Comparison of ENCODE assay signal across 31 cellular contexts in genomic region chr17:39935896-39936295, GRCh38. TPM values are rescaled to one million over a fixed set of nuclear protein-coding genes. Genes with fewer than 3 reads are reported as not detected.
DNase-seq lines count a peak whose midpoint lies in the region; ATAC-seq, FAIRE-seq and TF ChIP-seq lines count a peak whose summit lies in the region.
"Had no signal": no experiment of that assay in that cellular context is flagged by ENCODE, and none has a peak within 500 bp of the region (broad histone marks: within the 10 kb centered on the region; RNA-seq: fewer than 3 reads in every experiment).

No MANE protein-coding gene starts in this region.

- H2AFZ ChIP-seq in ACC112 (ENCODE audit: low read length, unreplicated experiment), result peak overlapping the region; percentile 68

- TF ChIP-seq POLR2A in GM12892 (IDR thresholded peaks at IDR 0.05; ENCODE audit: low read depth, low read length), result no peak

- peaks cover 7% of the 10 kb centered on the region for H3K4me1 Mint-ChIP-seq in T-helper 17 cell

- FAIRE-seq in GM12892 (lab: Jason Lieb, UNC), result no peak
- FAIRE-seq: pancreas had no signal

- H3K36me3 ChIP-seq in ACC112 (ENCODE audit: insufficient read depth, low read length) (no peaks in the 10 kb centered on the region), H7 (replicated peaks; ENCODE audit: control insufficient read depth, insufficient read depth, low read length) (no peaks in the 10 kb centered on the region)
- H3K36me3 ChIP-seq: brain microvascular endothelial cell, colonic mucosa, heart left ventricle, pancreas, tibial nerve, WERI-Rb-1 had no signal

- H3K27ac ChIP-seq in ACC112 (ENCODE audit: low read depth, low read length), result no peak overlapping the region
- H3K27ac ChIP-seq: brain microvascular endothelial cell, colonic mucosa, pancreas, tibial nerve, WERI-Rb-1 had no signal

- no peaks in the 10 kb centered on the region for H3K36me3 Mint-ChIP-seq in T-helper 17 cell (ENCODE audit: low read depth)
- H3K36me3 Mint-ChIP-seq: natural killer cell treated with Interleukin-12 subunit alpha and Interleukin-12 subunit beta and Interleukin-15 and Interleukin-18, amount 100 ng/mL, for 72 hours had no signal

- H3K4me3 Mint-ChIP-seq in T-helper 17 cell, result no peak overlapping the region
- H3K4me3 Mint-ChIP-seq: activated naive CD8-positive, alpha-beta T cell treated with anti-CD3 and anti-CD28 coated beads, Interleukin-2, amount 50 U/mL, for 24 hours; endodermal cell; natural killer cell treated with Interleukin-12 subunit alpha and Interleukin-12 subunit beta and Interleukin-15 and Interleukin-18, amount 100 ng/mL, for 72 hours; stimulated activated naive CD8-positive, alpha-beta T cell treated with anti-CD3 and anti-CD28 coated beads, Interleukin-15, amount 100 ng/mL, for 72 hours had no signal

- no peak overlapping the region for H3K4me3 ChIP-seq in ACC112 (ENCODE audit: low read depth, low read length)
- H3K4me3 ChIP-seq in H7 (ENCODE audit: insufficient read depth, low read depth, low read length), result no peak overlapping the region
- H3K4me3 ChIP-seq: colonic mucosa, heart left ventricle, pancreas, tibial nerve had no signal

- DNase-seq in H7, result peak; percentile 10
- DNase-seq in T-helper 17 cell, result no peak
- DNase-seq in fibroblast of peridontal ligament (ENCODE audit: extremely low read depth), result peak; percentile 33
- no peak for DNase-seq in NCI-H2107 treated with DMSO at 0.1 percent for 48 hours (lab: John Stamatoyannopoulos, UW; ENCODE audit: unreplicated experiment)
- DNase-seq in Ammon's horn (ENCODE audit: low spot score), result no peak
- no peak for DNase-seq in GM12892 (ENCODE audit: insufficient read length)
- no peak for DNase-seq in NCI-H526 (lab: John Stamatoyannopoulos, UW)
- DNase-seq: activated CD8-positive, alpha-beta memory T cell treated with anti-CD3 and anti-CD28 coated beads, Interleukin-2, amount 50 U/mL, for 4 hours; activated effector memory CD4-positive, alpha-beta T cell treated with Interleukin-2 at 50 U/mL for 16 hours; activated naive CD8-positive, alpha-beta T cell treated with anti-CD3 and anti-CD28 coated beads, Interleukin-2, amount 50 U/mL, for 24 hours; brain microvascular endothelial cell; colonic mucosa; endodermal cell; left cardiac atrium; MM.1S; NCI-H1694 treated with DMSO at 0.1 percent for 48 hours; NCI-H774; pancreas; right cardiac atrium; stimulated activated naive CD8-positive, alpha-beta T cell treated with anti-CD3 and anti-CD28 coated beads, Interleukin-15, amount 100 ng/mL, for 72 hours; WERI-Rb-1 had no signal

- peak overlapping the region; percentile 60 for H3K27ac Mint-ChIP-seq in T-helper 17 cell
- H3K27ac Mint-ChIP-seq: activated naive CD8-positive, alpha-beta T cell treated with anti-CD3 and anti-CD28 coated beads, Interleukin-2, amount 50 U/mL, for 24 hours; endodermal cell; natural killer cell treated with Interleukin-12 subunit alpha and Interleukin-12 subunit beta and Interleukin-15 and Interleukin-18, amount 100 ng/mL, for 72 hours; stimulated activated naive CD8-positive, alpha-beta T cell treated with anti-CD3 and anti-CD28 coated beads, Interleukin-15, amount 100 ng/mL, for 72 hours had no signal

- H3K79me2 ChIP-seq in ACC112 (ENCODE audit: control insufficient read depth, insufficient read depth, low read length, unreplicated experiment), result no peaks in the 10 kb centered on the region

- no peak for ATAC-seq in T-helper 17 cell
- ATAC-seq: activated naive CD8-positive, alpha-beta T cell treated with anti-CD3 and anti-CD28 coated beads, Interleukin-2, amount 50 U/mL, for 24 hours; heart left ventricle; pancreas; right cardiac atrium; stimulated activated naive CD8-positive, alpha-beta T cell treated with anti-CD3 and anti-CD28 coated beads, Interleukin-15, amount 100 ng/mL, for 72 hours had no signal

- no peaks in the 10 kb centered on the region for H3K27me3 Mint-ChIP-seq in T-helper 17 cell
- H3K27me3 Mint-ChIP-seq: activated naive CD8-positive, alpha-beta T cell treated with anti-CD3 and anti-CD28 coated beads, Interleukin-2, amount 50 U/mL, for 24 hours; stimulated activated naive CD8-positive, alpha-beta T cell treated with anti-CD3 and anti-CD28 coated beads, Interleukin-15, amount 100 ng/mL, for 72 hours had no signal

- H3K9me3 ChIP-seq in T-helper 17 cell (ENCODE audit: control insufficient read depth, low read length, poor library complexity, severe bottlenecking), result no peaks in the 10 kb centered on the region
- H3K9me3 ChIP-seq: colonic mucosa, heart left ventricle, pancreas, tibial nerve had no signal

- H3K4me1 ChIP-seq in ACC112 (ENCODE audit: control insufficient read depth, insufficient read depth, low read length, unreplicated experiment), result peaks cover 20% of the 10 kb centered on the region
- H3K4me1 ChIP-seq: colonic mucosa, pancreas, tibial nerve had no signal

- H3K27me3 ChIP-seq in ACC112 (ENCODE audit: insufficient read depth, low read length), result no peaks in the 10 kb centered on the region
- no peaks in the 10 kb centered on the region for H3K27me3 ChIP-seq in H7 (ENCODE audit: control insufficient read depth, insufficient read depth, low read length)
- H3K27me3 ChIP-seq: brain microvascular endothelial cell, colonic mucosa, heart left ventricle, pancreas, tibial nerve had no signal

RNA-seq across cellular contexts. Expression of gene LRRC3C, which starts 8.4 kb away (rescaled TPM):
- total RNA-seq in H7 (2014; rRNA removed; shearing (Covaris generic)), result not detected in 2 replicates
- not detected for total RNA-seq in T-helper 17 cell
- polyA plus RNA-seq in GM12892 (2012; ENCODE audit: missing spikeins), result not detected
- total RNA-seq: A172; colonic mucosa; endodermal cell; H4; heart left ventricle; left cardiac atrium; natural killer cell treated with Interleukin-12 subunit alpha and Interleukin-12 subunit beta and Interleukin-15 and Interleukin-18, amount 100 ng/mL, for 72 hours; OCI-LY7; pancreas; right cardiac atrium; SK-MEL-5; T-helper 2 cell treated with Interferon-gamma antibody and Interleukin-4, amounts not matched to agents 100 ng/mL and 5 ng/mL, for 36 hours; tibial nerve had no signal
- polyA plus RNA-seq: BJ, heart left ventricle, pancreas, right cardiac atrium had no signal

RNA-seq across cellular contexts. Expression of gene ORMDL3, which starts 8.5 kb away (rescaled TPM):
- total RNA-seq in H7 (2014; rRNA removed; shearing (Covaris generic)), result 33.3 and 39.7 TPM in 2 replicates
- 10 to 100 TPM; 76.0 to 88.9 TPM for total RNA-seq in T-helper 17 cell
- polyA plus RNA-seq in GM12892 (2012; ENCODE audit: missing spikeins), result 41.1 TPM

RNA-seq across cellular contexts. Expression of gene GSDMB, which starts 17.5 kb away (rescaled TPM):
- total RNA-seq in H7 (2014; rRNA removed; shearing (Covaris generic)), result 3.3 and 6.0 TPM in 2 replicates
- 10 to 100 TPM; 17.2 to 28.6 TPM for total RNA-seq in T-helper 17 cell
- polyA plus RNA-seq in GM12892 (2012; ENCODE audit: missing spikeins), result 8.6 TPM

RNA-seq across cellular contexts. Expression of gene GSDMA, which starts 26.9 kb away (rescaled TPM):
- not detected in 2 replicates for total RNA-seq in H7 (2014; rRNA removed; shearing (Covaris generic))
- under 1 TPM in 1 of 2 donors, not detected in 1; 0.26 TPM for total RNA-seq in T-helper 17 cell
- polyA plus RNA-seq in GM12892 (2012; ENCODE audit: missing spikeins), result not detected
- total RNA-seq: A172, endodermal cell, H4, SK-MEL-5 had no signal
- polyA plus RNA-seq: BJ, pancreas, right cardiac atrium had no signal

RNA-seq across cellular contexts. Expression of gene PSMD3, which starts 44.7 kb away (rescaled TPM):
- total RNA-seq in H7 (2014; rRNA removed; shearing (Covaris generic)), result 243 and 325 TPM in 2 replicates
- 10 to 100 TPM; 51.8 to 63.9 TPM for total RNA-seq in T-helper 17 cell
- 70.5 TPM for polyA plus RNA-seq in GM12892 (2012; ENCODE audit: missing spikeins)

Comparison
In these comparisons a context has a peak if more than half of its experiments do, and no peak if none do; other contexts are left out.
1. DNase-seq: peak in H7 (single experiment) and fibroblast of peridontal ligament (single experiment); none in T-helper 17 cell (0 of 3), NCI-H2107 treated with DMSO at 0.1 percent for 48 hours (single experiment), Ammon's horn (single experiment), GM12892 (single experiment) and NCI-H526 (0 of 2).